Comparison of ENCODE assay signal across 1 cellular context in the genomic region with DNA sequence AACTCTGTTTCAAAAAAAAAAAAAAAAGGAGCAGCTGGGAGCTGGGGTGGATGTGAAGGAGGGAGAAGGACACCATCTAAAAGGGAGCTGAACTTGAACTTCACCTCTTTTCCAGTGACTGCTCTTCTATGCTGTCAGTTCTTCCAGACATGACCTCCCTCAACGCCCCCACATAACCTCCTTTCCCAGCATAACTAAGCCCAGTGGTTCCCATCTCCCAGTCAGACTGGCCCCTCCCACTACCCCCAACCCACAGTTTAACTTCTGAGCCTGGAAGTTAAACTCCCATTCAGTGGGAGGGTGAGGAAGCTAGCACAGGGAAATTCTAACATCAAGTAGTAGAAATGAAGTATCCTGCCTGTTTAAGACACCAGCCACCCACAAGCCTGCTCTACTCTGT.
TF ChIP-seq lines count a peak whose summit lies in the region.

No MANE protein-coding gene starts in this region.

TF ChIP-seq in A549, 52 proteins besides CTCF, POLR2A, EP300 and RAD21 (continued from another document):
- TF ChIP-seq BCL3 (IDR thresholded peaks at IDR 0.05), result no peak
- no peak for TF ChIP-seq CBX2 (IDR thresholded peaks at IDR 0.05; ENCODE audit: borderline replicate concordance, low read depth)
- TF ChIP-seq BHLHE40 (IDR thresholded peaks at IDR 0.05; ENCODE audit: low read depth, low read length), result no peak
- no peak for TF ChIP-seq MYC (IDR thresholded peaks at IDR 0.05; ENCODE audit: borderline replicate concordance, low read length)
- no peak for TF ChIP-seq CBX8 (IDR thresholded peaks at IDR 0.05)
- TF ChIP-seq CHD4 (IDR thresholded peaks at IDR 0.05; ENCODE audit: borderline replicate concordance), result no peak
- no peak for TF ChIP-seq HES2 (IDR thresholded peaks at IDR 0.05)
- no peak for TF ChIP-seq POLR2AphosphoS2 (conservative IDR thresholded peaks at IDR 0.05; ENCODE audit: low read length)
- no peak for TF ChIP-seq CHD2 (IDR thresholded peaks at IDR 0.05; ENCODE audit: low read length, partially characterized antibody)
- TF ChIP-seq, protein P1, sequence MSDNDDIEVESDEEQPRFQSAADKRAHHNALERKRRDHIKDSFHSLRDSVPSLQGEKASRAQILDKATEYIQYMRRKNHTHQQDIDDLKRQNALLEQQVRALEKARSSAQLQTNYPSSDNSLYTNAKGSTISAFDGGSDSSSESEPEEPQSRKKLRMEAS (IDR thresholded peaks at IDR 0.05), result no peak
- no peak for TF ChIP-seq CEBPB (IDR thresholded peaks at IDR 0.05)
- TF ChIP-seq EHF (CRISPR knock-in tag; IDR thresholded peaks at IDR 0.05), result no peak
- no peak for TF ChIP-seq FOXS1 (CRISPR knock-in tag; IDR thresholded peaks at IDR 0.05)
- no peak for TF ChIP-seq HDAC2 (IDR thresholded peaks at IDR 0.05)
